Comparison of ENCODE assay signal across 8 cellular contexts in genomic region chr20:1118004-1118335, GRCh38. TPM values are rescaled to one million over a fixed set of nuclear protein-coding genes. Genes with fewer than 3 reads are reported as not detected.
DNase-seq lines count a peak whose midpoint lies in the region; ATAC-seq and TF ChIP-seq lines count a peak whose summit lies in the region.

No MANE protein-coding gene starts in this region.

- intact Hi-C loops in testis (cut with DNase I; ENCODE audit: low total_unique reads), result no loop called here

- no peak for ATAC-seq in activated naive CD8-positive, alpha-beta T cell treated with anti-CD3 and anti-CD28 coated beads, Interleukin-2, amount 10 ng/mL, durations not matched to agents 7 days and 5 days (ENCODE audit: low read depth)
- ATAC-seq in HG03378 (IDR thresholded peaks at IDR 0.05; ENCODE audit: unreplicated experiment), result no peak
- ATAC-seq in HG02852 (IDR thresholded peaks at IDR 0.05; ENCODE audit: unreplicated experiment), result no peak

- no peak for TF ChIP-seq CTCF in kidney epithelial cell (IDR thresholded peaks at IDR 0.05; ENCODE audit: insufficient read depth, low read length, poor library complexity, severe bottlenecking)
- no peak for TF ChIP-seq CTCF in testis (IDR thresholded peaks at IDR 0.05)
- TF ChIP-seq CTCF in GM10266 (IDR thresholded peaks at IDR 0.05; ENCODE audit: control insufficient read depth, insufficient read depth, low read depth, missing control alignments), result no peak

- WGBS in testis, 2 donors, result 14 to 17% methylated on average over 13 of the region's 13 CpGs

- H3K36me3 ChIP-seq in kidney epithelial cell (ENCODE audit: control insufficient read depth, insufficient read depth, low read length), result no peaks in the 10 kb centered on the region
- no peaks in the 10 kb centered on the region for H3K36me3 ChIP-seq in testis (ENCODE audit: low read depth, missing control alignments)

- no peak for DNase-seq in T-helper 2 cell treated with Interferon-gamma antibody and Interleukin-4, amounts not matched to agents 5 μg/mL and 100 μg/mL, for 36 hours (ENCODE audit: low spot score)
- DNase-seq in T-helper 2 cell, result no peak
- no peak for DNase-seq in activated naive CD8-positive, alpha-beta T cell treated with anti-CD3 and anti-CD28 coated beads, Interleukin-2, amount 10 ng/mL, durations not matched to agents 7 days and 5 days
- no peak for DNase-seq in kidney epithelial cell (ENCODE audit: low read depth)
- DNase-seq in testis, result no peak
- no peak for DNase-seq in GM10266 (ENCODE audit: extremely low spot score)

- TF ChIP-seq POLR2A in testis (IDR thresholded peaks at IDR 0.05), result no peak

- H3K9me3 ChIP-seq in testis, result no peaks in the 10 kb centered on the region

- no peaks in the 10 kb centered on the region for H3K9me3 Mint-ChIP-seq in T-helper 2 cell treated with Interferon-gamma antibody and Interleukin-4, amounts not matched to agents 5 μg/mL and 100 μg/mL, for 36 hours
- no peaks in the 10 kb centered on the region for H3K9me3 Mint-ChIP-seq in activated naive CD8-positive, alpha-beta T cell treated with anti-CD3 and anti-CD28 coated beads, Interleukin-2, amount 10 ng/mL, durations not matched to agents 7 days and 5 days

- peaks cover 34% of the 10 kb centered on the region for H3K4me1 ChIP-seq in testis

- no peaks in the 10 kb centered on the region for H3K27me3 Mint-ChIP-seq in T-helper 2 cell treated with Interferon-gamma antibody and Interleukin-4, amounts not matched to agents 5 μg/mL and 100 μg/mL, for 36 hours (ENCODE audit: low read depth)
- H3K27me3 Mint-ChIP-seq in activated naive CD8-positive, alpha-beta T cell treated with anti-CD3 and anti-CD28 coated beads, Interleukin-2, amount 10 ng/mL, durations not matched to agents 7 days and 5 days, result peaks cover 2% of the 10 kb centered on the region

- H3K27me3 ChIP-seq in kidney epithelial cell (ENCODE audit: control insufficient read depth, insufficient read depth, low read length) (no peaks in the 10 kb centered on the region), testis (no peaks in the 10 kb centered on the region)

- H3K4me1 Mint-ChIP-seq in T-helper 2 cell treated with Interferon-gamma antibody and Interleukin-4, amounts not matched to agents 5 μg/mL and 100 μg/mL, for 36 hours (ENCODE audit: low read depth), result peaks cover 43% of the 10 kb centered on the region
- H3K4me1 Mint-ChIP-seq in activated naive CD8-positive, alpha-beta T cell treated with anti-CD3 and anti-CD28 coated beads, Interleukin-2, amount 10 ng/mL, durations not matched to agents 7 days and 5 days, result peaks cover 41% of the 10 kb centered on the region

- peak overlapping the region; percentile 85 for H3K27ac Mint-ChIP-seq in T-helper 2 cell treated with Interferon-gamma antibody and Interleukin-4, amounts not matched to agents 5 μg/mL and 100 μg/mL, for 36 hours
- peak overlapping the region; percentile 89 for H3K27ac Mint-ChIP-seq in activated naive CD8-positive, alpha-beta T cell treated with anti-CD3 and anti-CD28 coated beads, Interleukin-2, amount 10 ng/mL, durations not matched to agents 7 days and 5 days

- H3K4me3 ChIP-seq in kidney epithelial cell (ENCODE audit: low read depth, low read length), result peak overlapping the region; percentile 75
- peak overlapping the region; percentile 86 to 94 for H3K4me3 ChIP-seq in testis

- POLR2A ChIA-PET in activated naive CD8-positive, alpha-beta T cell treated with anti-CD3 and anti-CD28 coated beads, Interleukin-2, amount 10 ng/mL, durations not matched to agents 7 days and 5 days (lab: Charles Lee), result interaction anchor here (1.4 kb wide), 1 partner anchor 17 kb away, joined by 3 read pairs; no protein-coding TSS in a partner anchor

- peaks cover 25% of the 10 kb centered on the region for H3K36me3 Mint-ChIP-seq in T-helper 2 cell treated with Interferon-gamma antibody and Interleukin-4, amounts not matched to agents 5 μg/mL and 100 μg/mL, for 36 hours (ENCODE audit: low read depth)
- H3K36me3 Mint-ChIP-seq in activated naive CD8-positive, alpha-beta T cell treated with anti-CD3 and anti-CD28 coated beads, Interleukin-2, amount 10 ng/mL, durations not matched to agents 7 days and 5 days, result peaks cover 22% of the 10 kb centered on the region

- peak overlapping the region in 1 of 2 donors; percentile 59 for H3K27ac ChIP-seq in testis

- H3K4me3 Mint-ChIP-seq in T-helper 2 cell treated with Interferon-gamma antibody and Interleukin-4, amounts not matched to agents 5 μg/mL and 100 μg/mL, for 36 hours, result peak overlapping the region; percentile 90
- peak overlapping the region; percentile 92 for H3K4me3 Mint-ChIP-seq in activated naive CD8-positive, alpha-beta T cell treated with anti-CD3 and anti-CD28 coated beads, Interleukin-2, amount 10 ng/mL, durations not matched to agents 7 days and 5 days

RNA-seq across cellular contexts. Expression of gene PSMF1, which starts 0.4 kb away (rescaled TPM):
- 100 to 1,000 TPM; 126 to 127 TPM for total RNA-seq in activated naive CD8-positive, alpha-beta T cell treated with anti-CD3 and anti-CD28 coated beads, Interleukin-2, amount 10 ng/mL, durations not matched to agents 7 days and 5 days
- 227 and 323 TPM in 2 replicates for total RNA-seq in kidney epithelial cell
- 100 to 1,000 TPM; 265 to 380 TPM for total RNA-seq in testis
- 331 TPM for polyA plus RNA-seq in testis (ENCODE audit: insufficient read depth, low read depth, low replicate concordance)
